Comparison of ENCODE assay signal across 8 cellular contexts in genomic region chr12:65156366-65156831, GRCh38. TPM values are rescaled to one million over a fixed set of nuclear protein-coding genes. Genes with fewer than 3 reads are reported as not detected.
DNase-seq lines count a peak whose midpoint lies in the region; ATAC-seq, FAIRE-seq and TF ChIP-seq lines count a peak whose summit lies in the region.

No MANE protein-coding gene starts in this region.

- H3K36me3 ChIP-seq in spleen = no peaks in the 10 kb centered on the region
- no peaks in the 10 kb centered on the region for H3K36me3 ChIP-seq in left ventricle myocardium inferior

- peak; percentile 44 for DNase-seq in CD1c-positive myeloid dendritic cell (ENCODE audit: extremely low spot score)
- DNase-seq in GM19239 (ENCODE audit: insufficient read length, low spot score) = peak; percentile 28
- peak; percentile 18 for DNase-seq in UCSD-AML1 (lab: John Stamatoyannopoulos, UW; ENCODE audit: unreplicated experiment)
- no peak for DNase-seq in spleen
- DNase-seq in left ventricle myocardium inferior = no peak
- no peak for DNase-seq in activated CD8-positive, alpha-beta memory T cell treated with anti-CD3 and anti-CD28 coated beads, Interleukin-2, amount 50 U/mL, for 4 hours
- no peak for DNase-seq in AG08395 (ENCODE audit: low spot score)

- no peak for TF ChIP-seq CTCF in spleen (IDR thresholded peaks at IDR 0.05 in 8 of 11, conservative IDR thresholded peaks at IDR 0.05 in 3 of 11)
- no peak for TF ChIP-seq CTCF in left ventricle myocardium inferior (IDR thresholded peaks at IDR 0.05; ENCODE audit: borderline replicate concordance)

- H3K27ac ChIP-seq in spleen (peak overlapping the region in 7 of 8 donors; percentile 2 to 78 (median 60)), left ventricle myocardium inferior (replicated peaks) (no peak overlapping the region)

- H3K27me3 ChIP-seq in spleen (replicated peaks in 1 of 7) = no peaks in the 10 kb centered on the region
- peaks cover 24% of the 10 kb centered on the region for H3K27me3 ChIP-seq in left ventricle myocardium inferior (ENCODE audit: low read depth)

- H3K4me1 ChIP-seq in spleen (peaks cover 0 to 18% (median 8%) of the 10 kb centered on the region in 6 donors), left ventricle myocardium inferior (no peaks in the 10 kb centered on the region)

- H3K4me3 ChIP-seq in spleen (peak overlapping the region in 1 of 8 donors; percentile 37), left ventricle myocardium inferior (no peak overlapping the region)

- peak; percentile 95 for FAIRE-seq in GM19239 (lab: Jason Lieb, UNC)

- intact Hi-C loops in spleen (cut with DNase I; ENCODE audit: low total_unique reads) (no loop called here), left ventricle myocardium inferior (cut with micrococcal nuclease) (no loop called here)

- TF ChIP-seq POLR2A in spleen (IDR thresholded peaks at IDR 0.05) = no peak

- no peaks in the 10 kb centered on the region for H3K9me3 ChIP-seq in spleen
- H3K9me3 ChIP-seq in left ventricle myocardium inferior (replicated peaks) = no peaks in the 10 kb centered on the region

- WGBS in spleen, 5 donors = 12 to 27% (median 19%) methylated on average over 2 of the region's 2 CpGs

- ATAC-seq in HG03135 (IDR thresholded peaks at IDR 0.05; ENCODE audit: unreplicated experiment) = peak; percentile 88

RNA-seq across cellular contexts. Expression of gene LEMD3, which starts 13.0 kb away (rescaled TPM):
- total RNA-seq in spleen = 10 to 100 TPM; 40.4 to 58.9 (median 42.5) TPM
- polyA plus RNA-seq in spleen = 10 to 100 TPM in 2 of 3 donors, 1 to 10 TPM in 1; 9.6 to 15.3 (median 11.9) TPM
- total RNA-seq in left ventricle myocardium inferior = 13.5 TPM

RNA-seq across cellular contexts. Expression of gene WIF1, which starts 35.3 kb away (rescaled TPM):
- total RNA-seq in spleen (not detected), left ventricle myocardium inferior (not detected)
- polyA plus RNA-seq in spleen = under 1 TPM in 1 of 3 donors, not detected in 2; 0.04 TPM

Comparison
In these comparisons a context has a peak if more than half of its experiments do, and no peak if none do; other contexts are left out.
1. DNase-seq: peak in CD1c-positive myeloid dendritic cell (single experiment), GM19239 (single experiment) and UCSD-AML1 (single experiment); none in spleen (single experiment), left ventricle myocardium inferior (single experiment), activated CD8-positive, alpha-beta memory T cell treated with anti-CD3 and anti-CD28 coated beads, Interleukin-2, amount 50 U/mL, for 4 hours (single experiment) and AG08395 (single experiment).